Comparison of ENCODE assay signal across 19 cellular contexts in the genomic region with DNA sequence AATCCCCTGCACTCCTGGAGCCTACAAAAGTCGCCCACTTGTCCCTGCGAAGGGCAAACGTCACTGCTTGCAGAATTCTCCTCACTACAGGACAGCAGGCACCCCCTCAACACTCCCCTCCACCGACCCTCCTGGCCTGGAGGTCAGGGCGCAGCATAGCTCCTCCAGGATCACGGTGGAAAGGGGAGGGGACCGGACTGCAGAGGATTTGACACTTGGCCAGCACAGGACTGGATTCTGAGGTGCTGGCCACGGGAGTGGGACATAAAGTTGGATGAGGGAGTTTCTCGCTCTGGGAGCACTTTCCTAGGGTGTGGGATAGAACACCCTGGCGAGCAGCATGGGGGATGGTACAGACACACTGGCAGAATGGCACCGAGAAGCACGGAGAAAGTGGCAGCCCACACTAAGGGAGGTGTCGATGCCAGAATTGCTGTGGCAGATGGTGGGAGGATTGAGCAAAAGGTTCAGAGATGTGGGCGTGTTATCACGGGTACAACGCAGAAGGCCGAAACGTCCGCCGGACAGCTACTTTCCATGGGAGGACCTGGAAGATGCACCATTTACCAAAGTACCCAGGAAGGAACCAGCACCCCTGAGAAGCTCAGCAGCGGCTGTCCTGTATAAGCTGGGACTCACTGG. TPM values are rescaled to one million over a fixed set of nuclear protein-coding genes. Genes with fewer than 3 reads are reported as not detected.
DNase-seq lines count a peak whose midpoint lies in the region; ATAC-seq and TF ChIP-seq lines count a peak whose summit lies in the region.
"Had no signal": no experiment of that assay in that cellular context is flagged by ENCODE, and none has a peak within 500 bp of the region (broad histone marks: within the 10 kb centered on the region; RNA-seq: fewer than 3 reads in every experiment).

No MANE protein-coding gene starts in this region.

- peak overlapping the region; percentile 22 for H2BK15ac ChIP-seq in neuronal stem cell (ENCODE audit: low read length)

- H3K4me3 ChIP-seq in heart right ventricle (no peak overlapping the region), neuronal stem cell (ENCODE audit: low read length in 2 of 2) (no peak overlapping the region), upper lobe of right lung (no peak overlapping the region), transverse colon (no peak overlapping the region)
- H3K4me3 ChIP-seq: PC-9 had no signal

- no peak overlapping the region for H4K91ac ChIP-seq in neuronal stem cell (ENCODE audit: low read depth, low read length, poor library complexity)

- H3K27ac ChIP-seq in heart right ventricle, result no peak overlapping the region
- no peak overlapping the region for H3K27ac ChIP-seq in neuronal stem cell (replicated peaks; ENCODE audit: low read length)
- no peak overlapping the region for H3K27ac ChIP-seq in upper lobe of right lung
- H3K27ac ChIP-seq in transverse colon, result no peak overlapping the region
- H3K27ac ChIP-seq: PC-9 had no signal

- H3K27me3 ChIP-seq in heart right ventricle (peaks cover 0 to 10% (median 0%) of the 10 kb centered on the region in 7 donors), neuronal stem cell (ENCODE audit: control insufficient read depth in 3 of 3, insufficient read depth in 3 of 3, low read depth in 1 of 3, low read length in 3 of 3) (peaks cover 0 to 7% (median 0%) of the 10 kb centered on the region in 3 experiments), upper lobe of right lung (no peaks in the 10 kb centered on the region), transverse colon (no peaks in the 10 kb centered on the region)

- TF ChIP-seq CTCF in heart right ventricle (IDR thresholded peaks at IDR 0.05) (no peak), chondrocyte (IDR thresholded peaks at IDR 0.05) (no peak), upper lobe of right lung (IDR thresholded peaks at IDR 0.05) (no peak), WTC11 (IDR thresholded peaks at IDR 0.05) (no peak), transverse colon (IDR thresholded peaks at IDR 0.05) (no peak)

- H3K4ac ChIP-seq in neuronal stem cell (ENCODE audit: low read length), result no peak overlapping the region

- H2BK5ac ChIP-seq in neuronal stem cell (ENCODE audit: low read length), result peak overlapping the region; percentile 32

- H3K79me1 ChIP-seq in neuronal stem cell (ENCODE audit: low read depth, low read length), result no peaks in the 10 kb centered on the region

- H3K14ac ChIP-seq in neuronal stem cell (ENCODE audit: low read length), result no peak overlapping the region

- H3K36me3 Mint-ChIP-seq in chondrocyte (ENCODE audit: low read depth), result no peaks in the 10 kb centered on the region
- H3K36me3 Mint-ChIP-seq in WTC11, result no peaks in the 10 kb centered on the region
- H3K36me3 Mint-ChIP-seq: CD4-positive, alpha-beta memory T cell had no signal

- H3K18ac ChIP-seq in neuronal stem cell (ENCODE audit: low read length), result peak overlapping the region; percentile 49

- no peak overlapping the region for H2AFZ ChIP-seq in neuronal stem cell (ENCODE audit: low read length)
- H2AFZ ChIP-seq: PC-9 had no signal

- POLR2A ChIA-PET in WTC11 (lab: Charles Lee), result no interaction called here

- H3K4me3 Mint-ChIP-seq in chondrocyte (ENCODE audit: unreplicated experiment) (no peak overlapping the region), WTC11 (no peak overlapping the region)
- H3K4me3 Mint-ChIP-seq: CD4-positive, alpha-beta memory T cell had no signal

- no peak overlapping the region for H2BK12ac ChIP-seq in neuronal stem cell (ENCODE audit: low read length)

- peaks cover 9% of the 10 kb centered on the region for H3K27me3 Mint-ChIP-seq in chondrocyte (ENCODE audit: low read depth)
- no peaks in the 10 kb centered on the region; the same call in 1 of the 2 replicates for H3K27me3 Mint-ChIP-seq in WTC11 (ENCODE audit: low read depth)
- H3K27me3 Mint-ChIP-seq: CD4-positive, alpha-beta memory T cell had no signal

- intact Hi-C loops in left cardiac atrium (cut with DNase I), result no loop called here
- intact Hi-C loops in heart right ventricle (cut with DNase I), result loop anchor here in 1 of 10 donors (2.0 kb wide), 1 partner anchor 69 kb away; no protein-coding TSS in a partner anchor
- intact Hi-C loops in upper lobe of right lung (cut with DNase I), result no loop called here
- intact Hi-C loops in transverse colon (cut with DNase I; ENCODE audit: low total_unique reads), result no loop called here

- peak; percentile 10 for DNase-seq in left cardiac atrium
- DNase-seq in heart right ventricle, result no peak
- peak; percentile 58 for DNase-seq in chondrocyte (ENCODE audit: low spot score)
- no peak for DNase-seq in neuronal stem cell (ENCODE audit: low spot score)
- DNase-seq in upper lobe of right lung, result peak; percentile 42
- no peak for DNase-seq in WTC11 (ENCODE audit: low spot score)
- DNase-seq in transverse colon, result no peak
- DNase-seq: ACHN; AML-193; Calu3; CD4-positive, alpha-beta memory T cell; DMS53; NCI-H1048; NCI-H1436 treated with DMSO at 0.1 percent for 48 hours; NCI-H2081; NCI-H510A; NCI-H774; PC-9 had no signal

- H3K27ac Mint-ChIP-seq in chondrocyte (ENCODE audit: unreplicated experiment), result no peak overlapping the region
- H3K27ac Mint-ChIP-seq in WTC11, result no peak overlapping the region
- H3K27ac Mint-ChIP-seq: CD4-positive, alpha-beta memory T cell had no signal

- H3K4me1 Mint-ChIP-seq in chondrocyte (ENCODE audit: low read depth), result no peaks in the 10 kb centered on the region
- no peaks in the 10 kb centered on the region for H3K4me1 Mint-ChIP-seq in WTC11
- H3K4me1 Mint-ChIP-seq: CD4-positive, alpha-beta memory T cell had no signal

- no peak overlapping the region for H3K4me2 ChIP-seq in neuronal stem cell (ENCODE audit: insufficient read depth, low read length, poor library complexity, severe bottlenecking)
- H3K4me2 ChIP-seq: PC-9 had no signal

- H3K23ac ChIP-seq in neuronal stem cell (ENCODE audit: low read depth, low read length, poor library complexity), result no peak overlapping the region

- CTCF ChIA-PET in WTC11 (lab: Charles Lee), result interaction anchor here (0.6 kb wide), 1 partner anchor 448 kb away, joined by 4 read pairs; no protein-coding TSS in a partner anchor

- WGBS in heart right ventricle, 2 donors, result 90 to 92% methylated on average over 21 of the region's 21 CpGs
- WGBS in neuronal stem cell (ENCODE audit: extremely low coverage in 2 of 2, insufficient read length in 2 of 2, insufficient replicate concordance in 1 of 2), 2 donors, result no CpG with 5 or more reads among the region's 21 CpGs
- 91 to 100% methylated on average over 1 to 21 of the region's 21 CpGs for WGBS in transverse colon (ENCODE audit: low coverage in 1 of 2), 2 donors

- H3K36me3 ChIP-seq in heart right ventricle (no peaks in the 10 kb centered on the region), neuronal stem cell (replicated peaks in 1 of 2; ENCODE audit: control insufficient read depth in 2 of 2, insufficient read depth in 2 of 2, low read length in 2 of 2) (no peaks in the 10 kb centered on the region), upper lobe of right lung (no peaks in the 10 kb centered on the region), transverse colon (no peaks in the 10 kb centered on the region)

- no peak for TF ChIP-seq EP300 in transverse colon (IDR thresholded peaks at IDR 0.05; ENCODE audit: low read depth)

- in situ Hi-C loops in transverse colon (cut with MboI; ENCODE audit: low pct_ligation_motif_present in 1 of 4, low pct_unique_long_range_greater_than_20kb in 1 of 4, low sequenced_read_pairs in 3 of 4), result no loop called here

- ATAC-seq in left cardiac atrium, result no peak
- no peak for ATAC-seq in heart right ventricle
- ATAC-seq in upper lobe of right lung, result no peak
- ATAC-seq in WTC11, result no peak

- no peak overlapping the region for H3K9ac ChIP-seq in neuronal stem cell (ENCODE audit: low read depth, low read length, poor library complexity)

- no peaks in the 10 kb centered on the region for H3K9me3 ChIP-seq in heart right ventricle
- H3K9me3 ChIP-seq in neuronal stem cell (replicated peaks in 1 of 2; ENCODE audit: control insufficient read depth in 2 of 2, insufficient read depth in 1 of 2, low read depth in 1 of 2, low read length in 2 of 2), result no peaks in the 10 kb centered on the region
- H3K9me3 ChIP-seq in upper lobe of right lung, result no peaks in the 10 kb centered on the region
- no peaks in the 10 kb centered on the region for H3K9me3 ChIP-seq in transverse colon

- no peak for TF ChIP-seq POLR2A in transverse colon (IDR thresholded peaks at IDR 0.05)

- H2BK120ac ChIP-seq in neuronal stem cell (ENCODE audit: low read depth, low read length), result no peak overlapping the region

- H2AK5ac ChIP-seq in neuronal stem cell (ENCODE audit: low read depth, low read length), result peak overlapping the region; percentile 35

- peaks cover 0 to 6% (median 0%) of the 10 kb centered on the region in 9 donors for H3K4me1 ChIP-seq in heart right ventricle
- peaks cover 0 to 5% of the 10 kb centered on the region in 2 donors for H3K4me1 ChIP-seq in neuronal stem cell (ENCODE audit: control insufficient read depth in 2 of 2, insufficient read depth in 1 of 2, low read depth in 1 of 2, low read length in 2 of 2)
- no peaks in the 10 kb centered on the region for H3K4me1 ChIP-seq in upper lobe of right lung
- no peaks in the 10 kb centered on the region for H3K4me1 ChIP-seq in transverse colon

- H4K8ac ChIP-seq in neuronal stem cell (ENCODE audit: low read depth, low read length), result no peak overlapping the region

- H3K9me3 Mint-ChIP-seq in chondrocyte (ENCODE audit: low read depth), result no peaks in the 10 kb centered on the region
- no peaks in the 10 kb centered on the region for H3K9me3 Mint-ChIP-seq in WTC11
- H3K9me3 Mint-ChIP-seq: CD4-positive, alpha-beta memory T cell had no signal

TF ChIP-seq in WTC11, 78 proteins besides CTCF, POLR2A, EP300 and RAD21 (continues in another document):
- TF ChIP-seq TEAD1 (CRISPR knock-in tag; IDR thresholded peaks at IDR 0.05) (no peak), SMAD3 (CRISPR knock-in tag; IDR thresholded peaks at IDR 0.05; ENCODE audit: borderline replicate concordance) (no peak), OVOL2 (CRISPR knock-in tag; IDR thresholded peaks at IDR 0.05; ENCODE audit: borderline replicate concordance) (no peak), ZNF232 (CRISPR knock-in tag; IDR thresholded peaks at IDR 0.05) (no peak), FOXP1 (CRISPR knock-in tag; IDR thresholded peaks at IDR 0.05; ENCODE audit: borderline replicate concordance) (no peak)

RNA-seq across cellular contexts. Expression of gene DIO3, which starts 51.4 kb away (rescaled TPM):
- total RNA-seq in left cardiac atrium (1 to 10 TPM in 1 of 2 donors, under 1 TPM in 1; 0.37 to 1.1 TPM), heart right ventricle (under 1 TPM in 2 of 10 donors, not detected in 8; 0.21 to 0.33 TPM), chondrocyte (not detected in 3 replicates), upper lobe of right lung (0.67 TPM), WTC11 (2021) (0.52 to 0.80 TPM (median 0.64 TPM) in 3 replicates), transverse colon (1 to 10 TPM in 3 of 4 donors, not detected in 1; 1.2 to 2.9 (median 1.4) TPM)
- polyA plus RNA-seq in heart right ventricle, result under 1 TPM; 0.15 to 0.28 TPM
- polyA plus RNA-seq in neuronal stem cell (2013, experiment 1 of 2), result 8.3 TPM
- polyA plus RNA-seq in neuronal stem cell (2013, experiment 2 of 2), result 7.9 TPM
- total RNA-seq: CD4-positive, alpha-beta memory T cell; MCF 10A had no signal
- polyA plus RNA-seq: CD4-positive, alpha-beta memory T cell had no signal

Comparison
In these comparisons a context has a peak if more than half of its experiments do, and no peak if none do; other contexts are left out.
1. DNase-seq: peak in left cardiac atrium (single experiment), chondrocyte (single experiment) and upper lobe of right lung (single experiment); none in heart right ventricle (0 of 2), neuronal stem cell (single experiment), WTC11 (single experiment) and transverse colon (single experiment).